ENCODE assay signal across 29 cellular contexts in the genomic region with DNA sequence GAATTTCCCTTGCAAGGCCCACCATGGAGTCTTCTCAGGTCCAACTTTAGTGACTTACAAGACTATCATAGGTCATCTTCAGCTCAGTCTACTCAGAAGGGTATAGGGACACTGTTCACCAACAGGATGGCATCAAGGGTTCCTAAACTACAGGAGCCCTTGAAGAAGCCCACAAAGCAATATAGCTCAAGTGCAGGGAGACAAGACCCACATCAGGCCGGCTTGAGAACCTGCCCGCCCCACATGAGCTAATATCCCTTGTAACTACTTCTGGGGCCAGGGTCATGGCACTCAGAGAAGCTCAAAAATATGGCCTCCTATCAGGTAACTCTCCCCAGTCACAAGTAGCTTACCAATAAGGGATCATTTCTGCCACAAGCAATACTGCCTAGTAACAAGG.
"Had no signal": no experiment of that assay in that cellular context is flagged by ENCODE, and none has a peak within 500 bp of the region (broad histone marks: within the 10 kb centered on the region; RNA-seq: fewer than 3 reads in every experiment).

No MANE protein-coding gene starts in this region.

- H3K36me3 Mint-ChIP-seq: stimulated activated effector memory CD8-positive, alpha-beta T cell treated with anti-CD3 and anti-CD28 coated beads, Interleukin-12 subunit alpha, Interleukin-12 subunit beta, amount 100 ng/mL, for 72 hours; stimulated activated memory B cell treated with anti-CD40 and anti-IgM and Interleukin-4, amounts not matched to agents 10 μg/mL and 1 μg/mL and 100 μg/mL, for 72 hours; stimulated activated naive B cell treated with anti-CD40 and anti-IgM and Interleukin-4, amounts not matched to agents 10 μg/mL and 1 μg/mL and 100 μg/mL, for 72 hours; type B pancreatic cell had no signal

- H3K4me3 Mint-ChIP-seq: stimulated activated effector memory CD8-positive, alpha-beta T cell treated with anti-CD3 and anti-CD28 coated beads, Interleukin-12 subunit alpha, Interleukin-12 subunit beta, amount 100 ng/mL, for 72 hours; stimulated activated memory B cell treated with anti-CD40 and anti-IgM and Interleukin-4, amounts not matched to agents 10 μg/mL and 1 μg/mL and 100 μg/mL, for 72 hours; stimulated activated naive B cell treated with anti-CD40 and anti-IgM and Interleukin-4, amounts not matched to agents 10 μg/mL and 1 μg/mL and 100 μg/mL, for 72 hours; stimulated activated naive CD8-positive, alpha-beta T cell treated with anti-CD3 and anti-CD28 coated beads, Interleukin-15, amount 100 ng/mL, for 72 hours; stimulated activated naive CD8-positive, alpha-beta T cell treated with anti-CD3 and anti-CD28 coated beads, Interleukin-15, Interleukin-2, amounts not matched to agents 100 ng/mL and 50 ng/mL, for 24 hours; type B pancreatic cell had no signal

- H3K9me3 Mint-ChIP-seq: stimulated activated naive CD8-positive, alpha-beta T cell treated with anti-CD3 and anti-CD28 coated beads, Interleukin-15, amount 100 ng/mL, for 72 hours; stimulated activated naive CD8-positive, alpha-beta T cell treated with anti-CD3 and anti-CD28 coated beads, Interleukin-15, Interleukin-2, amounts not matched to agents 100 ng/mL and 50 ng/mL, for 24 hours; type B pancreatic cell had no signal

- ATAC-seq: stimulated activated effector memory CD8-positive, alpha-beta T cell treated with anti-CD3 and anti-CD28 coated beads, Interleukin-12 subunit alpha, Interleukin-12 subunit beta, amount 100 ng/mL, for 72 hours; stimulated activated memory B cell treated with anti-CD40 and anti-IgM and Interleukin-4, amounts not matched to agents 10 μg/mL and 1 μg/mL and 100 μg/mL, for 72 hours; stimulated activated naive B cell treated with anti-CD40 and anti-IgM and Interleukin-4, amounts not matched to agents 10 μg/mL and 1 μg/mL and 100 μg/mL, for 72 hours; stimulated activated naive CD8-positive, alpha-beta T cell treated with anti-CD3 and anti-CD28 coated beads, Interleukin-15, amount 100 ng/mL, for 72 hours; stimulated activated naive CD8-positive, alpha-beta T cell treated with anti-CD3 and anti-CD28 coated beads, Interleukin-15, Interleukin-2, amounts not matched to agents 100 U/mL and 50 U/mL, for 24 hours; upper lobe of right lung had no signal

- H3K36me3 ChIP-seq: stomach, suprapubic skin, thoracic aorta, thyroid gland, tibial artery, tibial nerve, transverse colon, upper lobe of left lung, upper lobe of right lung, uterus, vagina had no signal

- H3K27me3 ChIP-seq: stomach, suprapubic skin, testis, thyroid gland, tibial artery, tibial nerve, transverse colon, upper lobe of left lung, upper lobe of right lung, uterus, vagina had no signal

- H3K4me1 ChIP-seq: stomach, suprapubic skin, testis, thyroid gland, tibial artery, tibial nerve, transverse colon, upper lobe of left lung, upper lobe of right lung, uterus, vagina had no signal

- H3K4me1 Mint-ChIP-seq: stimulated activated effector memory CD8-positive, alpha-beta T cell treated with anti-CD3 and anti-CD28 coated beads, Interleukin-12 subunit alpha, Interleukin-12 subunit beta, amount 100 ng/mL, for 72 hours had no signal

- DNase-seq: stimulated activated CD4-positive, alpha-beta T cell treated with anti-CD3 and anti-CD28 coated beads, Interleukin-2, amount 100 ng/mL, for 48 hours; stimulated activated CD4-positive, alpha-beta T cell treated with anti-CD3 and anti-CD28 coated beads, Interleukin-4, amount 100 ng/mL, for 1 hour; stimulated activated CD4-positive, alpha-beta T cell treated with anti-CD3 and anti-CD28 coated beads, Interleukin-4, amount 100 ng/mL, for 24 hours; stimulated activated CD4-positive, alpha-beta T cell treated with anti-CD3 and anti-CD28 coated beads, Interleukin-4, amount 100 ng/mL, for 4 hours; stimulated activated CD8-positive, alpha-beta memory T cell treated with anti-CD3 and anti-CD28 coated beads, Interleukin-4, amount 100 ng/mL, for 48 hours; stimulated activated naive B cell treated with anti-CD40 and anti-IgM and Interleukin-4, amounts not matched to agents 10 μg/mL and 1 μg/mL and 100 μg/mL, for 72 hours; stimulated activated naive CD4-positive, alpha-beta T cell; stimulated activated naive CD4-positive, alpha-beta T cell treated with Interleukin-2 at 50 U/mL for 16 hours; stimulated activated naive CD8-positive, alpha-beta T cell treated with anti-CD3 and anti-CD28 coated beads, Interleukin-15, amount 100 ng/mL, for 72 hours; stimulated activated naive CD8-positive, alpha-beta T cell treated with anti-CD3 and anti-CD28 coated beads, Interleukin-15, Interleukin-2, amounts not matched to agents 100 U/mL and 50 U/mL, for 24 hours; stomach; substantia nigra; testis; thyroid gland; tibial artery; transverse colon; trophoblast cell; upper lobe of left lung; upper lobe of right lung; uterus had no signal

- H3K27ac Mint-ChIP-seq: stimulated activated effector memory CD8-positive, alpha-beta T cell treated with anti-CD3 and anti-CD28 coated beads, Interleukin-12 subunit alpha, Interleukin-12 subunit beta, amount 100 ng/mL, for 72 hours; stimulated activated memory B cell treated with anti-CD40 and anti-IgM and Interleukin-4, amounts not matched to agents 10 μg/mL and 1 μg/mL and 100 μg/mL, for 72 hours; stimulated activated naive B cell treated with anti-CD40 and anti-IgM and Interleukin-4, amounts not matched to agents 10 μg/mL and 1 μg/mL and 100 μg/mL, for 72 hours; stimulated activated naive CD8-positive, alpha-beta T cell treated with anti-CD3 and anti-CD28 coated beads, Interleukin-15, amount 100 ng/mL, for 72 hours; stimulated activated naive CD8-positive, alpha-beta T cell treated with anti-CD3 and anti-CD28 coated beads, Interleukin-15, Interleukin-2, amounts not matched to agents 100 ng/mL and 50 ng/mL, for 24 hours; type B pancreatic cell had no signal

- H3K4me3 ChIP-seq: stomach, suprapubic skin, testis, thoracic aorta, thyroid gland, tibial artery, tibial nerve, transverse colon, upper lobe of left lung, upper lobe of right lung, uterus, vagina had no signal

- H3K27ac ChIP-seq: stomach, suprapubic skin, testis, thoracic aorta, thyroid gland, tibial artery, tibial nerve, transverse colon, upper lobe of left lung, upper lobe of right lung, uterus, vagina had no signal

- H3K9me3 ChIP-seq: suprapubic skin, testis, thoracic aorta, thyroid gland, tibial artery, transverse colon, upper lobe of left lung, upper lobe of right lung, uterus, vagina had no signal

- FAIRE-seq: urothelium cell line had no signal
